In genomic region chr9:81557957-81558791, GRCh38 we compare ENCODE assay signal across 12 cellular contexts.
DNase-seq lines count a peak whose midpoint lies in the region; ATAC-seq, FAIRE-seq and TF ChIP-seq lines count a peak whose summit lies in the region.
"Had no signal": no experiment of that assay in that cellular context is flagged by ENCODE, and none has a peak within 500 bp of the region (broad histone marks: within the 10 kb centered on the region; RNA-seq: fewer than 3 reads in every experiment).

No MANE protein-coding gene starts in this region.

- peaks cover 22 to 32% of the 10 kb centered on the region in 2 donors for H3K4me1 Mint-ChIP-seq in stimulated activated naive B cell treated with anti-CD40 and anti-IgM and Interleukin-4, amounts not matched to agents 10 μg/mL and 1 μg/mL and 100 μg/mL, for 72 hours

- TF ChIP-seq EP300 in A549 (IDR thresholded peaks at IDR 0.05) = peak in 1 of 2 experiments; percentile 21; a peak in 1 of 5 replicates

- no peak overlapping the region for H3K27ac Mint-ChIP-seq in stimulated activated naive B cell treated with anti-CD40 and anti-IgM and Interleukin-4, amounts not matched to agents 10 μg/mL and 1 μg/mL and 100 μg/mL, for 72 hours
- H3K27ac Mint-ChIP-seq: activated naive CD8-positive, alpha-beta T cell had no signal

- H3K4me2 ChIP-seq in A549 = peak overlapping the region; percentile 27; the same call in 1 of the 3 replicates
- H3K4me2 ChIP-seq: BLaER1 had no signal

- TF ChIP-seq RAD21 in A549 (conservative IDR thresholded peaks at IDR 0.05 in 1 of 2, IDR thresholded peaks at IDR 0.05 in 1 of 2) = no peak

- DNase-seq in A549 (ENCODE audit: low read depth in 1 of 2, low spot score in 1 of 2) = no peak
- peak; percentile 46 for DNase-seq in LHCN-M2 (ENCODE audit: low read depth)
- peak; percentile 94 for DNase-seq in epithelial cell of proximal tubule (ENCODE audit: low read depth)
- DNase-seq in putamen (ENCODE audit: low spot score) = no peak
- DNase-seq in stimulated activated naive B cell treated with anti-CD40 and anti-IgM and Interleukin-4, amounts not matched to agents 10 μg/mL and 1 μg/mL and 100 μg/mL, for 72 hours = no peak
- DNase-seq in stimulated activated CD4-positive, alpha-beta T cell treated with anti-CD3 and anti-CD28 coated beads, Interleukin-4, amount 100 ng/mL, for 4 hours = no peak
- DNase-seq: islet precursor cell had no signal

- H3K4me1 ChIP-seq in A549 (peaks cover 54% of the 10 kb centered on the region), muscle layer of colon (ENCODE audit: insufficient read depth, low read length) (peaks cover 16% of the 10 kb centered on the region)

- no peaks in the 10 kb centered on the region for H3K27me3 Mint-ChIP-seq in stimulated activated naive B cell treated with anti-CD40 and anti-IgM and Interleukin-4, amounts not matched to agents 10 μg/mL and 1 μg/mL and 100 μg/mL, for 72 hours

- FAIRE-seq in A549 (lab: Jason Lieb, UNC) = no peak

- H3K36me3 ChIP-seq in muscle layer of colon (ENCODE audit: insufficient read depth, low read length) = no peaks in the 10 kb centered on the region
- H3K36me3 ChIP-seq: BLaER1 had no signal

- H3K9me3 ChIP-seq in A549 (no peaks in the 10 kb centered on the region), muscle layer of colon (ENCODE audit: low read length) (no peaks in the 10 kb centered on the region)
- H3K9me3 ChIP-seq: BLaER1 had no signal

- WGBS in A549 (ENCODE audit: missing lambda C conversion rate) = 52% methylated on average over 7 of the region's 7 CpGs

- no peak overlapping the region for H3K9ac ChIP-seq in muscle layer of colon (ENCODE audit: low read length)
- H3K9ac ChIP-seq: BLaER1 had no signal

- no peaks in the 10 kb centered on the region for H3K27me3 ChIP-seq in muscle layer of colon (ENCODE audit: control insufficient read depth in 1 of 2, insufficient read depth in 2 of 2, low read length in 2 of 2)
- H3K27me3 ChIP-seq: BLaER1 had no signal

- H3K4me3 ChIP-seq in A549 = no peak overlapping the region
- H3K4me3 ChIP-seq in epithelial cell of proximal tubule (ENCODE audit: low read depth, low read length) = no peak overlapping the region
- no peak overlapping the region for H3K4me3 ChIP-seq in muscle layer of colon (ENCODE audit: low read depth in 1 of 2, low read length in 2 of 2)
- H3K4me3 ChIP-seq: BLaER1 had no signal

- CTCF ChIA-PET in A549 (lab: Yijun Ruan, JAX) = no interaction called here

- peaks cover 3 to 6% of the 10 kb centered on the region in 2 donors for H3K9me3 Mint-ChIP-seq in stimulated activated naive B cell treated with anti-CD40 and anti-IgM and Interleukin-4, amounts not matched to agents 10 μg/mL and 1 μg/mL and 100 μg/mL, for 72 hours

- peak in 1 of 2 experiments; percentile 5; a peak in 1 of 6 replicates for ATAC-seq in A549
- no peak for ATAC-seq in stimulated activated naive B cell treated with anti-CD40 and anti-IgM and Interleukin-4, amounts not matched to agents 10 μg/mL and 1 μg/mL and 100 μg/mL, for 72 hours (replicated peaks)
- ATAC-seq in HG03439 (IDR thresholded peaks at IDR 0.05; ENCODE audit: unreplicated experiment) = no peak

- H3K27ac ChIP-seq in A549 (peak overlapping the region; percentile 77 to 83), muscle layer of colon (ENCODE audit: low read depth, low read length) (peak overlapping the region; percentile 53)
- H3K27ac ChIP-seq: BLaER1, VCaP had no signal

- POLR2A ChIA-PET in A549 (lab: Yijun Ruan, JAX) = no interaction called here

- H3K4me3 Mint-ChIP-seq in stimulated activated naive B cell treated with anti-CD40 and anti-IgM and Interleukin-4, amounts not matched to agents 10 μg/mL and 1 μg/mL and 100 μg/mL, for 72 hours = no peak overlapping the region
- H3K4me3 Mint-ChIP-seq: activated naive CD8-positive, alpha-beta T cell had no signal

- H3K36me3 Mint-ChIP-seq in stimulated activated naive B cell treated with anti-CD40 and anti-IgM and Interleukin-4, amounts not matched to agents 10 μg/mL and 1 μg/mL and 100 μg/mL, for 72 hours = no peaks in the 10 kb centered on the region
- H3K36me3 Mint-ChIP-seq: activated naive CD8-positive, alpha-beta T cell had no signal

- TF ChIP-seq POLR2A in A549 (IDR thresholded peaks at IDR 0.05; ENCODE audit: low read length) = no peak

- TF ChIP-seq CTCF in A549 (IDR thresholded peaks at IDR 0.05) (no peak), epithelial cell of proximal tubule (conservative IDR thresholded peaks at IDR 0.05; ENCODE audit: low read depth, low read length) (no peak)

TF ChIP-seq in A549, 52 proteins besides CTCF, POLR2A, EP300 and RAD21:
- TF ChIP-seq SREBF2 (IDR thresholded peaks at IDR 0.05) = no peak
- TF ChIP-seq, protein P1, sequence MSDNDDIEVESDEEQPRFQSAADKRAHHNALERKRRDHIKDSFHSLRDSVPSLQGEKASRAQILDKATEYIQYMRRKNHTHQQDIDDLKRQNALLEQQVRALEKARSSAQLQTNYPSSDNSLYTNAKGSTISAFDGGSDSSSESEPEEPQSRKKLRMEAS (IDR thresholded peaks at IDR 0.05) = peak; percentile 20; the same call in 1 of the 2 replicates

Comparison
In these comparisons a context has a peak if more than half of its experiments do, and no peak if none do; other contexts are left out.
1. DNase-seq: peak in LHCN-M2 (single experiment) and epithelial cell of proximal tubule (single experiment); none in A549 (0 of 2), putamen (single experiment), stimulated activated naive B cell treated with anti-CD40 and anti-IgM and Interleukin-4, amounts not matched to agents 10 μg/mL and 1 μg/mL and 100 μg/mL, for 72 hours (single experiment) and stimulated activated CD4-positive, alpha-beta T cell treated with anti-CD3 and anti-CD28 coated beads, Interleukin-4, amount 100 ng/mL, for 4 hours (0 of 2).